Comparison of ENCODE assay signal across 8 cellular contexts in genomic region chr20:1118336-1119127, GRCh38. TPM values are rescaled to one million over a fixed set of nuclear protein-coding genes. Genes with fewer than 3 reads are reported as not detected.
A peak's percentile ranks its signal among the peaks of the same experiment; 100 is the strongest.
DNase-seq lines count a peak whose midpoint lies in the region; TF ChIP-seq lines count a peak whose summit lies in the region.

Gene PSMF1, plus strand, starts transcription at chr20:1118602. Its CDS starts 172 bp downstream, at chr20:1118774.

- H3K23me2 ChIP-seq in H9 (ENCODE audit: insufficient read length, low read depth, low read length, poor library complexity, severe bottlenecking): peaks cover 5% of the 10 kb centered on the region

- H3K4ac ChIP-seq in H9 (ENCODE audit: low read depth, low read length): no peak within 1 kb of the TSS

- H3K27ac ChIP-seq in H9 (ENCODE audit: insufficient read length, low read depth, low read length) (no peak within 1 kb of the TSS), stomach smooth muscle (ENCODE audit: low read length) (peak within 1 kb of the TSS; percentile 1)

- no peak within 1 kb of the TSS for H2BK20ac ChIP-seq in H9 (ENCODE audit: low read depth, low read length, poor library complexity, severe bottlenecking)

- H2AK5ac ChIP-seq in H9 (ENCODE audit: insufficient read length, low read length): no peak within 1 kb of the TSS

- H4K91ac ChIP-seq in H9 (ENCODE audit: insufficient read length, low read depth, low read length): no peak within 1 kb of the TSS

- H2BK5ac ChIP-seq in H9 (ENCODE audit: insufficient read length, low read length): no peak within 1 kb of the TSS

- H3K27me3 ChIP-seq in H9 (ENCODE audit: insufficient read depth, low read length) (no peaks in the 10 kb centered on the region), MG63 (no peaks in the 10 kb centered on the region), stomach smooth muscle (ENCODE audit: control insufficient read depth in 1 of 2, insufficient read depth in 2 of 2, low read length in 2 of 2) (no peaks in the 10 kb centered on the region)

- H3K4me2 ChIP-seq in H9 (ENCODE audit: insufficient read depth, insufficient read length, low read length): peak within 1 kb of the TSS; percentile 90

- H3K27me3 Mint-ChIP-seq in H9 (ENCODE audit: low read depth) (peaks cover 3% of the 10 kb centered on the region), neural crest cell (ENCODE audit: low read depth) (no peaks in the 10 kb centered on the region)

- no peak within 1 kb of the TSS for H2AFZ ChIP-seq in H9 (ENCODE audit: low read length)

- peak within 1 kb of the TSS; percentile 87 for H3K9ac ChIP-seq in ES-I3 (ENCODE audit: low read depth, low read length)
- peak within 1 kb of the TSS; percentile 91 for H3K9ac ChIP-seq in H9 (ENCODE audit: extremely low read depth, insufficient read length, low read length)
- peak within 1 kb of the TSS; percentile 84 to 91 for H3K9ac ChIP-seq in stomach smooth muscle (ENCODE audit: low read length in 2 of 2)

- peaks cover 14% of the 10 kb centered on the region; the same call in 1 of the 2 replicates for H3K79me2 ChIP-seq in H9 (ENCODE audit: insufficient read depth, low read length)

- H2BK12ac ChIP-seq in H9 (ENCODE audit: insufficient read length, low read depth, low read length): no peak within 1 kb of the TSS

- H3K36me3 Mint-ChIP-seq in H9 (ENCODE audit: insufficient read depth in 1 of 3, low read depth in 3 of 3) (peaks cover 6 to 25% (median 22%) of the 10 kb centered on the region in 3 experiments; a peak in 6 of 7 replicates), neural crest cell (ENCODE audit: low read depth) (no peaks in the 10 kb centered on the region)

- H3K9me3 Mint-ChIP-seq in H9 (no peaks in the 10 kb centered on the region; a peak in 1 of 5 replicates), neural crest cell (no peaks in the 10 kb centered on the region)

- no peak within 1 kb of the TSS for H4K8ac ChIP-seq in H9 (replicated peaks; ENCODE audit: insufficient read length, low read depth, low read length)

- H3K9me3 ChIP-seq in ES-I3 (ENCODE audit: control insufficient read depth, insufficient read depth, low read length): no peaks in the 10 kb centered on the region
- no peaks in the 10 kb centered on the region for H3K9me3 ChIP-seq in H9 (ENCODE audit: control insufficient read depth, low read depth, low read length)
- no peaks in the 10 kb centered on the region for H3K9me3 ChIP-seq in MG63
- no peaks in the 10 kb centered on the region for H3K9me3 ChIP-seq in stomach smooth muscle (ENCODE audit: control insufficient read depth in 2 of 2, low read length in 2 of 2)

- H3K4me1 ChIP-seq in ES-I3 (ENCODE audit: insufficient read depth, low read length) (no peaks in the 10 kb centered on the region; the same call in none of the 2 replicates), H9 (ENCODE audit: insufficient read depth, low read length) (peaks cover 4% of the 10 kb centered on the region; the same call in 1 of the 2 replicates), stomach smooth muscle (ENCODE audit: control insufficient read depth, insufficient read depth, low read length) (peaks cover 39% of the 10 kb centered on the region)

- H3K4me3 ChIP-seq in MG63 (peak within 1 kb of the TSS; percentile 92), fibroblast of villous mesenchyme (ENCODE audit: low read depth, low read length) (peak within 1 kb of the TSS; percentile 100), stomach smooth muscle (ENCODE audit: low read length in 2 of 2) (peak within 1 kb of the TSS; percentile 94 to 99)

- peaks cover 8% of the 10 kb centered on the region for H3K79me1 ChIP-seq in H9 (ENCODE audit: insufficient read depth, low read depth, low read length, poor library complexity, severe bottlenecking)

- H3K18ac ChIP-seq in H9 (ENCODE audit: insufficient read length, low read depth, low read length): peak within 1 kb of the TSS; percentile 56

- H4K5ac ChIP-seq in H9 (ENCODE audit: insufficient read length, low read depth, low read length): peak within 1 kb of the TSS; percentile 34

- no peak within 1 kb of the TSS for H3T11ph ChIP-seq in H9 (ENCODE audit: low read length)

- WGBS in H9 (ENCODE audit: extremely low coverage, insufficient read length, low lambda C conversion rate): no CpG with 5 or more reads among the region's 62 CpGs

- H3K4me1 Mint-ChIP-seq in H9: peaks cover 30 to 33% of the 10 kb centered on the region in 2 experiments
- H3K4me1 Mint-ChIP-seq in neural crest cell: peaks cover 44% of the 10 kb centered on the region

- peak within 1 kb of the TSS; percentile 66 to 92 (median 92); a peak in 5 of 7 replicates for H3K27ac Mint-ChIP-seq in H9
- peak within 1 kb of the TSS; percentile 89 for H3K27ac Mint-ChIP-seq in neural crest cell (ENCODE audit: unreplicated experiment)

- no peak within 1 kb of the TSS for H3K23ac ChIP-seq in H9 (ENCODE audit: insufficient read length, low read depth, low read length)

- H3K14ac ChIP-seq in H9 (ENCODE audit: insufficient read depth, low read length): peak within 1 kb of the TSS; percentile 71

- no peak within 1 kb of the TSS for H2BK15ac ChIP-seq in H9 (ENCODE audit: low read depth, low read length)

- no peaks in the 10 kb centered on the region for H4K20me1 ChIP-seq in H9 (ENCODE audit: control insufficient read depth, insufficient read depth, insufficient read length)

- no peak within 1 kb of the TSS for H2BK120ac ChIP-seq in H9 (ENCODE audit: low read depth, low read length, poor library complexity, severe bottlenecking)

- H3K36me3 ChIP-seq in ES-I3 (ENCODE audit: insufficient read depth, low read length): no peaks in the 10 kb centered on the region
- no peaks in the 10 kb centered on the region; the same call in none of the 2 replicates for H3K36me3 ChIP-seq in MG63
- H3K36me3 ChIP-seq in stomach smooth muscle (ENCODE audit: control insufficient read depth in 2 of 2, insufficient read depth in 2 of 2, low read length in 2 of 2): peaks cover 7 to 9% of the 10 kb centered on the region in 2 donors

- TF ChIP-seq CTCF in H9 (conservative IDR thresholded peaks at IDR 0.05) (peak; percentile 16; the same call in 1 of the 3 replicates), fibroblast of villous mesenchyme (IDR thresholded peaks at IDR 0.05; ENCODE audit: insufficient read depth, low read depth, low read length) (no peak), neural crest cell (conservative IDR thresholded peaks at IDR 0.05) (no peak)

- no peak within 1 kb of the TSS for H3K56ac ChIP-seq in H9 (ENCODE audit: insufficient read length, low read depth, low read length)

- DNase-seq in H9 (peak; percentile 95), MG63 (peak; percentile 85), SHP77 treated with DMSO at 0.1 percent for 48 hours (lab: John Stamatoyannopoulos, UW) (peak; percentile 92), activated gamma-delta T cell (lab: John Stamatoyannopoulos, UW) (peak; percentile 92), fibroblast of villous mesenchyme (ENCODE audit: low read depth) (peak; percentile 91), neural crest cell (ENCODE audit: low read depth, low spot score) (peak; percentile 93)

- peak within 1 kb of the TSS; percentile 95 to 96 for H3K4me3 Mint-ChIP-seq in H9
- H3K4me3 Mint-ChIP-seq in neural crest cell: peak within 1 kb of the TSS; percentile 96

RNA-seq across cellular contexts. Expression of gene PSMF1, which starts in this region (rescaled TPM):
- 90.8 and 93.9 TPM in 2 replicates for total RNA-seq in H9 (2021)
- 41.6 and 62.5 TPM in 2 replicates for total RNA-seq in MG63 (2014; rRNA removed; shearing (Covaris generic); ENCODE audit: low replicate concordance)
- 35.4 and 50.3 TPM in 2 replicates for total RNA-seq in fibroblast of villous mesenchyme
- total RNA-seq in neural crest cell: 107 and 114 TPM in 2 replicates
